In the genomic region with DNA sequence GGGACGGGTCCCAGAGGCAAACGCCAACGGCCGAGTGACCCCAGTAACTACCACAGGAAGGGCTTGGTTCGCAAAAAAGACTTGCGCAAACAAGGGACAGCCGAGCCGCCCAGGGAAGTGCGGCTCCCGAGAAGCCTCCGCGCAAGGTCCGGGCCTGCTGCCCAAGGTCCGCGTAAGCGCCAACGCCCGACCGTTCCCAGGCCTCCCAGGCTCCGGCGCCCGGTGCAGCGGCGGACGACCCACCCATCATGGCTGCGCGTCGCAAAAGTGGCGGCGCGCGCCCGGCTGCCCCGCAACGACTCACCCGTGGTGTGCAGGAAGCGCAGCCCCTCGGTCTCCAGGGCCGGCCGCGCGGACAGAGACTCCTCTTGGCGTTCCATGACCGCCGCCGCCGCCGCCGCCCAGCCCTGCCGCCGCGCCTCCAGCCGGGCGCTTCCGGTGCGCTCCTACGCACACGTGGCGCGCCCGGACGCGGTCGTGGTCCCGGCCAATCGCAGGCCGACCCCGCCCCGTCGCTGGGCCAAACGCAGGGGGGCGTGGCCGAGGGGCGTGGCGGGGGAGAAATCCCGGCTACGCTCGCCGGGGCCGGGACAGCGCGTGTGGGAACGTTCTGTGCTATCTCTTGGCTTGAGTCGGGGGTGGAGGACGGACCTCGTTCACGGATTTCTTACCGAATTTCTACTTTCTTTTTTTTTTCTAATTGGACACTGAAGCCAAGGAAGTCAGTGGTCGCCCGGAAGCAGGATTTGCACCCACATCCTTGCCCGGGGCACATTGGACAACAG, we compare ENCODE assay signal across 8 cellular contexts. TPM values are rescaled to one million over a fixed set of nuclear protein-coding genes. Genes with fewer than 3 reads are reported as not detected.
DNase-seq lines count a peak whose midpoint lies in the region; ATAC-seq and TF ChIP-seq lines count a peak whose summit lies in the region.

A gene with protein sequence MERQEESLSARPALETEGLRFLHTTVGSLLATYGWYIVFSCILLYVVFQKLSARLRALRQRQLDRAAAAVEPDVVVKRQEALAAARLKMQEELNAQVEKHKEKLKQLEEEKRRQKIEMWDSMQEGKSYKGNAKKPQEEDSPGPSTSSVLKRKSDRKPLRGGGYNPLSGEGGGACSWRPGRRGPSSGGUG (minus strand): TSS at position 448 of the 785 bp plus-strand sequence. CDS start 68 bp downstream, at position 380.

- H3K27ac Mint-ChIP-seq in activated CD4-positive, alpha-beta T cell treated with anti-CD3 and anti-CD28 coated beads, Interleukin-2, amount 10 ng/mL, durations not matched to agents 24 days and 14 days, result peak within 1 kb of the TSS; percentile 85

- intact Hi-C loops in activated CD4-positive, alpha-beta T cell treated with anti-CD3 and anti-CD28 coated beads, Interleukin-2, amount 10 ng/mL, durations not matched to agents 24 days and 14 days (cut with micrococcal nuclease), result loop anchor here (1.0 to 10.0 kb wide), 6 partner anchors 12 to 932 kb away; a partner anchor contains a TSS
- intact Hi-C loops in colonic mucosa (cut with DNase I) (no loop called here), left colon (cut with DNase I, micrococcal nuclease) (no loop called here)

- H3K9me3 Mint-ChIP-seq in activated CD4-positive, alpha-beta T cell treated with anti-CD3 and anti-CD28 coated beads, Interleukin-2, amount 10 ng/mL, durations not matched to agents 24 days and 14 days, result no peaks in the 10 kb centered on the region

- H3K9ac ChIP-seq in colonic mucosa (ENCODE audit: low read depth in 2 of 2, low read length in 2 of 2), result peak within 1 kb of the TSS; percentile 83 to 95

- H3K27me3 ChIP-seq in colonic mucosa, result no peaks in the 10 kb centered on the region

- peaks cover 57% of the 10 kb centered on the region for H3K36me3 Mint-ChIP-seq in activated CD4-positive, alpha-beta T cell treated with anti-CD3 and anti-CD28 coated beads, Interleukin-2, amount 10 ng/mL, durations not matched to agents 24 days and 14 days (ENCODE audit: low read depth)

- H3K4me3 Mint-ChIP-seq in activated CD4-positive, alpha-beta T cell treated with anti-CD3 and anti-CD28 coated beads, Interleukin-2, amount 10 ng/mL, durations not matched to agents 24 days and 14 days, result peak within 1 kb of the TSS; percentile 92

- H3K36me3 ChIP-seq in colonic mucosa, result peaks cover 26% of the 10 kb centered on the region

- H3K9me3 ChIP-seq in colonic mucosa, result no peaks in the 10 kb centered on the region

- no peak for TF ChIP-seq CTCF in AG09319 (IDR thresholded peaks at IDR 0.05; ENCODE audit: low read depth, low read length)
- TF ChIP-seq CTCF in colonic mucosa (IDR thresholded peaks at IDR 0.05), result no peak

- ATAC-seq in GM18907 (IDR thresholded peaks at IDR 0.05; ENCODE audit: unreplicated experiment) (peak; percentile 92), HG03135 (IDR thresholded peaks at IDR 0.05; ENCODE audit: unreplicated experiment) (peak; percentile 81), left colon (peak; percentile 81)

- peaks cover 24% of the 10 kb centered on the region for H3K4me1 Mint-ChIP-seq in activated CD4-positive, alpha-beta T cell treated with anti-CD3 and anti-CD28 coated beads, Interleukin-2, amount 10 ng/mL, durations not matched to agents 24 days and 14 days

- no peaks in the 10 kb centered on the region for H3K27me3 Mint-ChIP-seq in activated CD4-positive, alpha-beta T cell treated with anti-CD3 and anti-CD28 coated beads, Interleukin-2, amount 10 ng/mL, durations not matched to agents 24 days and 14 days

- H3K4me1 ChIP-seq in colonic mucosa, result peaks cover 8% of the 10 kb centered on the region

- peak within 1 kb of the TSS; percentile 97 for H3K4me3 ChIP-seq in colonic mucosa

- H3K27ac ChIP-seq in colonic mucosa, result peak within 1 kb of the TSS; percentile 92

- DNase-seq in AG09319 (ENCODE audit: extremely low read depth, low read depth) (peak; percentile 75), NCI-H446 (lab: John Stamatoyannopoulos, UW) (peak; percentile 44 to 86), colonic mucosa (peak; percentile 94), left colon (peak; percentile 89 to 97)
- peak; percentile 98 for DNase-seq in activated CD4-positive, alpha-beta T cell treated with anti-CD3 and anti-CD28 coated beads, Interleukin-2, amount 10 ng/mL, durations not matched to agents 24 days and 14 days
- DNase-seq in stimulated activated CD4-positive, alpha-beta T cell treated with anti-CD3 and anti-CD28 coated beads, Interleukin-1b, Interleukin-23, amount 100 ng/mL, for 48 hours, result peak; percentile 84

RNA-seq across cellular contexts. Expression of the gene that starts here (rescaled TPM):
- total RNA-seq in activated CD4-positive, alpha-beta T cell treated with anti-CD3 and anti-CD28 coated beads, Interleukin-2, amount 10 ng/mL, durations not matched to agents 24 days and 14 days, result 36.5 and 39.3 TPM in 2 replicates
- 100 to 1,000 TPM in 1 of 2 donors, 10 to 100 TPM in 1; 85.8 to 121 TPM for total RNA-seq in colonic mucosa
- total RNA-seq in left colon, result 100 to 1,000 TPM; 134 to 142 TPM

Comparison
In these comparisons a context has a peak if more than half of its experiments do, and no peak if none do; other contexts are left out.
1. Peak in every context shown above with its lines: DNase-seq, ATAC-seq, H3K4me3 ChIP-seq and H3K27ac ChIP-seq.